In the genomic region with DNA sequence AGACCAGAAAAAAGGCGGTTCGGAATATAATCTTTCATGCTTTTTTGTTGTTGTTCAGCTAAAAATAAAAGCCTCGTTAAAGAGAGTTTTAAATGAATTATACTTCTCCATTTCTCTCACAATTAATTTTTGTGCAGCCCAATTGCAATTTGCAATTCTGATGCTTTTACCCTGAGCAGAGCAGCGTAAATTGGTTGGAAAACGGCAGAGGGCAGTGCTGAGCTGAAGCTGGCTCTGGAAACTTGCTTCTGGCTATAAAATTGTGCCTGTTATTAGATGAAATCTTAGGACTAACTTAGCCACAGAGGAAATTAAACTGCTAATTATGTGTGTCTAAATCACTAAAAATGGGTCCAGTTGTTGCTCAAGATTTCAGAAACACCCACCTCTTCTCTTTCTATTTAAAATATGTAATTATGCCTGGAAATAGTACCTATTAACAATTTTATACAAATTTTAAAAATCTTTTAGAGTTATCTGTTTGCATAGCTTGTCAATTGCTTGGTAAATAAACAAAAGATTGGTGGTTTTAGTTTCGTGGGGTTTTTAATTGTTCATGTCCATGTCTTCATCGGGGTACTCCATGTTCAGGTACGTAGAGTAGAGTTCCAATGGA, we compare ENCODE assay signal across 8 cellular contexts.
DNase-seq lines count a peak whose midpoint lies in the region; ATAC-seq and TF ChIP-seq lines count a peak whose summit lies in the region.

No MANE protein-coding gene starts in this region.

- H3K4me3 ChIP-seq in spleen: no peak overlapping the region

- peak; percentile 66 for DNase-seq in AG20443 (ENCODE audit: low spot score)
- peak; percentile 34 for DNase-seq in H4 (ENCODE audit: low spot score)
- DNase-seq in NCI-H69 (lab: John Stamatoyannopoulos, UW): peak; percentile 78
- peak; percentile 83 for DNase-seq in astrocyte of the hippocampus (ENCODE audit: low read depth, low spot score)
- peak in 32 of 51 donors; percentile 0 to 62 (median 22) for DNase-seq in hypothalamus (lab: John Stamatoyannopoulos, UW)
- no peak for DNase-seq in spleen
- DNase-seq in cortex of kidney (lab: John Stamatoyannopoulos, UW): no peak

- TF ChIP-seq CTCF in spleen (IDR thresholded peaks at IDR 0.05 in 8 of 11, conservative IDR thresholded peaks at IDR 0.05 in 3 of 11): peak in 8 of 11 experiments; percentile 29 to 66 (median 52)

- intact Hi-C loops in spleen (cut with DNase I; ENCODE audit: low total_unique reads): no loop called here

- H3K36me3 ChIP-seq in spleen: no peaks in the 10 kb centered on the region

- H3K27me3 ChIP-seq in spleen (replicated peaks in 1 of 7): no peaks in the 10 kb centered on the region

- H3K27ac ChIP-seq in spleen: no peak overlapping the region

- 44 to 54% (median 46%) methylated on average over 8 of the region's 8 CpGs for WGBS in spleen, 5 donors

- no peak for TF ChIP-seq POLR2A in spleen (IDR thresholded peaks at IDR 0.05)

- ATAC-seq in HG02970 (IDR thresholded peaks at IDR 0.05; ENCODE audit: low FRiP score, unreplicated experiment): no peak

- H3K4me1 ChIP-seq in spleen: peaks cover 0 to 11% (median 0%) of the 10 kb centered on the region in 6 donors

- H3K9me3 ChIP-seq in spleen: no peaks in the 10 kb centered on the region

Comparison
In these comparisons a context has a peak if more than half of its experiments do, and no peak if none do; other contexts are left out.
1. DNase-seq: peak in AG20443 (single experiment), H4 (single experiment), NCI-H69 (single experiment), astrocyte of the hippocampus (single experiment) and hypothalamus (32 of 51); none in spleen (single experiment) and cortex of kidney (single experiment).